Comparison of ENCODE assay signal across 14 cellular contexts in genomic region chr20:51494241-51495110, GRCh38. TPM values are rescaled to one million over a fixed set of nuclear protein-coding genes. Genes with fewer than 3 reads are reported as not detected.
A peak's percentile ranks its signal among the peaks of the same experiment; 100 is the strongest.
DNase-seq lines count a peak whose midpoint lies in the region; ATAC-seq and TF ChIP-seq lines count a peak whose summit lies in the region.
"Had no signal": no experiment of that assay in that cellular context is flagged by ENCODE, and none has a peak within 500 bp of the region (broad histone marks: within the 10 kb centered on the region; RNA-seq: fewer than 3 reads in every experiment).

No MANE protein-coding gene starts in this region.

- H3K9me3 Mint-ChIP-seq in activated CD8-positive, alpha-beta T cell treated with anti-CD3 and anti-CD28 coated beads for 36 hours, result no peaks in the 10 kb centered on the region
- no peaks in the 10 kb centered on the region for H3K9me3 Mint-ChIP-seq in effector memory CD8-positive, alpha-beta T cell

- no peak overlapping the region for H3K4me3 ChIP-seq in foreskin fibroblast (ENCODE audit: low read depth in 1 of 2, low read length in 2 of 2)
- H3K4me3 ChIP-seq: esophagus squamous epithelium, lung, ovary had no signal

- peak; percentile 15 to 70 (median 50) for DNase-seq in stimulated activated naive CD4-positive, alpha-beta T cell (lab: John Stamatoyannopoulos, UW)
- no peak for DNase-seq in stimulated activated naive CD4-positive, alpha-beta T cell treated with Interleukin-2 at 50 U/mL for 16 hours (lab: John Stamatoyannopoulos, UW)
- DNase-seq in activated CD8-positive, alpha-beta T cell treated with anti-CD3 and anti-CD28 coated beads for 36 hours, result peak; percentile 57
- DNase-seq in effector memory CD8-positive, alpha-beta T cell, result peak; percentile 22 to 49 (median 25)
- DNase-seq in foreskin fibroblast (no peak), NCI-H1436 treated with DMSO at 0.1 percent for 48 hours (lab: John Stamatoyannopoulos, UW) (no peak)
- DNase-seq: esophagus squamous epithelium, H7, NCI-H1092, NCI-H510A had no signal

- POLR2A ChIA-PET in activated CD8-positive, alpha-beta T cell treated with anti-CD3 and anti-CD28 coated beads for 36 hours (lab: Charles Lee), result interaction anchor here (1.1 to 12.2 kb wide), 9 partner anchors 10 to 101 kb away, joined by 4 to 142 read pairs (median 7); partner anchors contain the start of gene NFATC2

- intact Hi-C loops in activated CD8-positive, alpha-beta T cell treated with anti-CD3 and anti-CD28 coated beads for 36 hours (cut with micrococcal nuclease), result no loop called here

- no peak for TF ChIP-seq CTCF in activated CD8-positive, alpha-beta T cell treated with anti-CD3 and anti-CD28 coated beads for 36 hours (IDR thresholded peaks at IDR 0.05)
- TF ChIP-seq CTCF in foreskin fibroblast (IDR thresholded peaks at IDR 0.05; ENCODE audit: low read depth, low read length), result no peak

- ATAC-seq in activated CD8-positive, alpha-beta T cell treated with anti-CD3 and anti-CD28 coated beads for 36 hours, result peak; percentile 4
- ATAC-seq in effector memory CD8-positive, alpha-beta T cell (replicated peaks), result peak; percentile 37
- no peak for ATAC-seq in HG02884 (IDR thresholded peaks at IDR 0.05; ENCODE audit: unreplicated experiment)
- no peak for ATAC-seq in HG03439 (IDR thresholded peaks at IDR 0.05; ENCODE audit: unreplicated experiment)

- H3K27ac Mint-ChIP-seq in activated CD8-positive, alpha-beta T cell treated with anti-CD3 and anti-CD28 coated beads for 36 hours, result peak overlapping the region; percentile 92
- H3K27ac Mint-ChIP-seq in effector memory CD8-positive, alpha-beta T cell, result peak overlapping the region; percentile 87 to 97

- peak overlapping the region; percentile 52 for H3K4me3 Mint-ChIP-seq in activated CD8-positive, alpha-beta T cell treated with anti-CD3 and anti-CD28 coated beads for 36 hours
- peak overlapping the region; percentile 72 to 92 for H3K4me3 Mint-ChIP-seq in effector memory CD8-positive, alpha-beta T cell

- H3K4me1 Mint-ChIP-seq in activated CD8-positive, alpha-beta T cell treated with anti-CD3 and anti-CD28 coated beads for 36 hours (ENCODE audit: low read depth), result peaks cover 96% of the 10 kb centered on the region
- peaks cover 88 to 91% of the 10 kb centered on the region in 2 donors for H3K4me1 Mint-ChIP-seq in effector memory CD8-positive, alpha-beta T cell (ENCODE audit: low read depth in 2 of 2)

- H3K36me3 Mint-ChIP-seq in activated CD8-positive, alpha-beta T cell treated with anti-CD3 and anti-CD28 coated beads for 36 hours (ENCODE audit: low read depth), result peaks cover 81% of the 10 kb centered on the region
- peaks cover 32% of the 10 kb centered on the region for H3K36me3 Mint-ChIP-seq in effector memory CD8-positive, alpha-beta T cell (ENCODE audit: insufficient read depth)

- no peaks in the 10 kb centered on the region for H3K27me3 Mint-ChIP-seq in activated CD8-positive, alpha-beta T cell treated with anti-CD3 and anti-CD28 coated beads for 36 hours
- no peaks in the 10 kb centered on the region for H3K27me3 Mint-ChIP-seq in effector memory CD8-positive, alpha-beta T cell

- CTCF ChIA-PET in activated CD8-positive, alpha-beta T cell treated with anti-CD3 and anti-CD28 coated beads for 36 hours (lab: Charles Lee), result interaction anchor here (0.7 to 4.2 kb wide), 7 partner anchors 8 to 102 kb away, joined by 3 to 17 read pairs (median 5); partner anchors contain the start of gene NFATC2

RNA-seq across cellular contexts. Expression of gene NFATC2, which starts 48.0 kb away (rescaled TPM):
- total RNA-seq in activated CD8-positive, alpha-beta T cell treated with anti-CD3 and anti-CD28 coated beads for 36 hours, result 10 to 100 TPM; 38.3 to 40.9 TPM

Comparison
In these comparisons a context has a peak if more than half of its experiments do, and no peak if none do; other contexts are left out.
1. DNase-seq: peak in stimulated activated naive CD4-positive, alpha-beta T cell (6 of 6), activated CD8-positive, alpha-beta T cell treated with anti-CD3 and anti-CD28 coated beads for 36 hours (single experiment) and effector memory CD8-positive, alpha-beta T cell (3 of 3); none in stimulated activated naive CD4-positive, alpha-beta T cell treated with Interleukin-2 at 50 U/mL for 16 hours (single experiment), foreskin fibroblast (0 of 2) and NCI-H1436 treated with DMSO at 0.1 percent for 48 hours (single experiment).
2. ATAC-seq: peak in activated CD8-positive, alpha-beta T cell treated with anti-CD3 and anti-CD28 coated beads for 36 hours (single experiment) and effector memory CD8-positive, alpha-beta T cell (single experiment); none in HG02884 (single experiment) and HG03439 (single experiment).